15 cellular contexts compared by ENCODE assay signal in the genomic region with DNA sequence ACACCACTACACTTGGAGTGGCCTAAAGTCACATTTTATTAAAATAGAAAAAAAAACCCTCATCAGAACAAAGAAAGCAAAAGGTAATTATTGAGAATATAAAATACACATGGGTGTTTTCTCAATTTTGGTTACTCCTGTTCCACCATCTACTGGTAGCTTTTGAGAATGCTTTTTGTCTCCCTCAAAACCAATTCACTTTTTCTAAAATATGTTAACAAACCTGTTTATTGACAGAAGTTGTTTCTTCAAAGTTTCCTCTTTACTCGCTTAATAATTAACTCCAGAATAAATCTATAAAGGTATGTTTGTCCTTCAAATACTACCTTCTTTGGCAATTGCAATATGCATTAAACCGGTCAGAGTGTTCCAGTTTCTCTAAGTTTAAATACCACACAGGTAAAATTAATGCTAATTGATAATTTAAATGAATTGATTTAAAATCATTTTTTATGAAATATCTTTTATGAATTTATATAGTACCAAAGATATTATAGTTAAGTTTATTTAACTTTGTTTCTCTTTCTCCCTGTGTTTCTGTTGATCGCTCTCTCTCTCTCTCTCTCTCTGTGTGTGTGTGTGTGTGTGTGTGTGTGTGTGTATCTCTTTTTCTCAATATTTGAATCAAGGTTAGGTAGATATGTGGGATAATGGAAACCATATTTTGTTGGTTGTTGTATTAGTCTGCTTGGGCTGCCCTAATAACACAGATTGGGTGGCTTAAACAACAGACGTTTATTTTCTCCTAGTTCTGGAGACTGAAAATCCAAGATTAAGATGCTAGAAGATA.
DNase-seq lines count a peak whose midpoint lies in the region; ATAC-seq, FAIRE-seq and TF ChIP-seq lines count a peak whose summit lies in the region.
"Had no signal": no experiment of that assay in that cellular context is flagged by ENCODE, and none has a peak within 500 bp of the region (broad histone marks: within the 10 kb centered on the region; RNA-seq: fewer than 3 reads in every experiment).

No MANE protein-coding gene starts in this region.

- no peak for TF ChIP-seq POLR2A in NB4 (IDR thresholded peaks at IDR 0.05; ENCODE audit: extremely low read depth, insufficient read length)
- no peak for TF ChIP-seq POLR2A in transverse colon (IDR thresholded peaks at IDR 0.05)
- TF ChIP-seq POLR2A in GM12891 (IDR thresholded peaks at IDR 0.05; ENCODE audit: low read depth, low read length), result no peak

- intact Hi-C loops in transverse colon (cut with DNase I; ENCODE audit: low total_unique reads), result no loop called here

- H3K4me3 ChIP-seq in GM23248 (no peak overlapping the region), NB4 (ENCODE audit: low read depth, low read length) (no peak overlapping the region), WERI-Rb-1 (ENCODE audit: low read depth, low read length) (no peak overlapping the region), transverse colon (no peak overlapping the region)
- H3K4me3 ChIP-seq: esophagus squamous epithelium, thoracic aorta had no signal

- DNase-seq in GM23248 (peak; percentile 11), NB4 (ENCODE audit: low read depth) (peak; percentile 3), WERI-Rb-1 (no peak), transverse colon (no peak), GM12891 (ENCODE audit: insufficient read length, low spot score) (no peak), SKM-1 treated with dmso at 0.1 percent for 144 hours (lab: John Stamatoyannopoulos, UW; ENCODE audit: unreplicated experiment) (no peak)
- DNase-seq: activated CD8-positive, alpha-beta T cell treated with anti-CD3 and anti-CD28 coated beads for 36 hours; activated naive CD4-positive, alpha-beta T cell treated with anti-CD3 and anti-CD28 coated beads for 36 hours; esophagus squamous epithelium had no signal

- in situ Hi-C loops in GM23248 (cut with MboI) (no loop called here), transverse colon (cut with MboI; ENCODE audit: low pct_ligation_motif_present in 1 of 4, low pct_unique_long_range_greater_than_20kb in 1 of 4, low sequenced_read_pairs in 3 of 4) (no loop called here)

- H3K4me1 ChIP-seq in GM23248 (ENCODE audit: insufficient read depth) (no peaks in the 10 kb centered on the region), transverse colon (no peaks in the 10 kb centered on the region)
- H3K4me1 ChIP-seq: esophagus squamous epithelium had no signal

- H3K4me3 Mint-ChIP-seq in nephron, result no peak overlapping the region
- H3K4me3 Mint-ChIP-seq: activated CD8-positive, alpha-beta T cell treated with anti-CD3 and anti-CD28 coated beads for 36 hours; activated naive CD4-positive, alpha-beta T cell treated with anti-CD3 and anti-CD28 coated beads for 36 hours; central memory CD8-positive, alpha-beta T cell; T-helper 1 cell treated with Interleukin-12 subunit alpha and Interleukin-12 subunit beta and Interleukin-4 antibody, amounts not matched to agents 30 μg/mL and 1 μg/mL, for 36 hours had no signal

- WGBS in GM23248 (ENCODE audit: low coverage in 1 of 2, low lambda C conversion rate in 2 of 2, missing lambda C conversion rate in 2 of 2), 2 experiments, result 89 to 90% methylated on average over 4 of the region's 4 CpGs
- 55 to 56% methylated on average over 4 of the region's 4 CpGs for WGBS in transverse colon (ENCODE audit: low coverage in 1 of 2), 2 donors

- H3K27me3 Mint-ChIP-seq in nephron (ENCODE audit: low read depth), result no peaks in the 10 kb centered on the region
- H3K27me3 Mint-ChIP-seq: activated CD8-positive, alpha-beta T cell treated with anti-CD3 and anti-CD28 coated beads for 36 hours; central memory CD8-positive, alpha-beta T cell had no signal

- no peaks in the 10 kb centered on the region for H4K20me1 ChIP-seq in GM23248 (ENCODE audit: insufficient read depth)

- H3K27ac ChIP-seq in GM23248 (no peak overlapping the region), WERI-Rb-1 (no peak overlapping the region), transverse colon (no peak overlapping the region)
- H3K27ac ChIP-seq: esophagus squamous epithelium, thoracic aorta had no signal

- TF ChIP-seq EP300 in transverse colon (IDR thresholded peaks at IDR 0.05; ENCODE audit: low read depth), result no peak

- no peak overlapping the region for H3K4me2 ChIP-seq in GM23248 (ENCODE audit: unreplicated experiment)

- H3K9me3 Mint-ChIP-seq in nephron, result no peaks in the 10 kb centered on the region

- H3K9me2 ChIP-seq in GM23248 (ENCODE audit: insufficient read depth), result no peaks in the 10 kb centered on the region

- no peaks in the 10 kb centered on the region for H3F3A ChIP-seq in GM23248 (ENCODE audit: insufficient read depth)

- H3K9me3 ChIP-seq in GM23248 (ENCODE audit: low read depth) (no peaks in the 10 kb centered on the region), WERI-Rb-1 (ENCODE audit: severe bottlenecking) (no peaks in the 10 kb centered on the region), transverse colon (no peaks in the 10 kb centered on the region)
- H3K9me3 ChIP-seq: thoracic aorta had no signal

- no peak for FAIRE-seq in GM12891 (lab: Jason Lieb, UNC)

- TF ChIP-seq CTCF in NB4 (IDR thresholded peaks at IDR 0.05; ENCODE audit: low read depth, low read length), result no peak
- TF ChIP-seq CTCF in WERI-Rb-1 (IDR thresholded peaks at IDR 0.05; ENCODE audit: low read depth, low read length), result peak; percentile 34
- TF ChIP-seq CTCF in nephron (IDR thresholded peaks at IDR 0.05; ENCODE audit: unreplicated experiment in 3 of 3), result peak; percentile 25 to 46 (median 40)
- peak in 2 of 5 experiments; percentile 15 for TF ChIP-seq CTCF in transverse colon (IDR thresholded peaks at IDR 0.05)

- H3K36me3 ChIP-seq in GM23248 (ENCODE audit: low read depth) (no peaks in the 10 kb centered on the region), WERI-Rb-1 (no peaks in the 10 kb centered on the region), transverse colon (no peaks in the 10 kb centered on the region)
- H3K36me3 ChIP-seq: esophagus squamous epithelium, thoracic aorta had no signal

- H3K27me3 ChIP-seq in GM23248 (replicated peaks; ENCODE audit: insufficient read depth), result no peaks in the 10 kb centered on the region
- H3K27me3 ChIP-seq in WERI-Rb-1 (ENCODE audit: insufficient read depth, low read depth, severe bottlenecking), result no peaks in the 10 kb centered on the region
- no peaks in the 10 kb centered on the region for H3K27me3 ChIP-seq in transverse colon
- H3K27me3 ChIP-seq: esophagus squamous epithelium had no signal

- H3K36me3 Mint-ChIP-seq in nephron (ENCODE audit: low read depth), result no peaks in the 10 kb centered on the region

- no peaks in the 10 kb centered on the region for H3K4me1 Mint-ChIP-seq in nephron
- H3K4me1 Mint-ChIP-seq: central memory CD8-positive, alpha-beta T cell had no signal

- H3K9ac ChIP-seq in GM23248, result no peak overlapping the region

- no peak overlapping the region for H2AFZ ChIP-seq in GM23248

- H3K27ac Mint-ChIP-seq in nephron, result no peak overlapping the region
- H3K27ac Mint-ChIP-seq: activated CD8-positive, alpha-beta T cell treated with anti-CD3 and anti-CD28 coated beads for 36 hours; activated naive CD4-positive, alpha-beta T cell treated with anti-CD3 and anti-CD28 coated beads for 36 hours; T-helper 1 cell treated with Interleukin-12 subunit alpha and Interleukin-12 subunit beta and Interleukin-4 antibody, amounts not matched to agents 30 μg/mL and 1 μg/mL, for 36 hours had no signal

- no peak for ATAC-seq in GM18502 (IDR thresholded peaks at IDR 0.05; ENCODE audit: poor library complexity, unreplicated experiment)
- ATAC-seq: activated CD8-positive, alpha-beta T cell treated with anti-CD3 and anti-CD28 coated beads for 36 hours; sciatic nerve had no signal

- no peaks in the 10 kb centered on the region for H3K79me2 ChIP-seq in GM23248 (ENCODE audit: insufficient read depth)

TF ChIP-seq in GM12891, 5 proteins besides CTCF, POLR2A, EP300 and RAD21:
- TF ChIP-seq SPI1 (IDR thresholded peaks at IDR 0.05; ENCODE audit: low read depth, low read length), result no peak
- TF ChIP-seq POU2F2 (IDR thresholded peaks at IDR 0.05; ENCODE audit: low read depth, low read length), result no peak
- TF ChIP-seq POLR2AphosphoS5 (IDR thresholded peaks at IDR 0.05; ENCODE audit: low read depth, low read length), result no peak
- no peak for TF ChIP-seq PAX5 (IDR thresholded peaks at IDR 0.05; ENCODE audit: insufficient read depth, low read length, severe bottlenecking)
- no peak for TF ChIP-seq TAF1 (IDR thresholded peaks at IDR 0.05; ENCODE audit: low read depth, low read length)

Comparison
In these comparisons a context has a peak if more than half of its experiments do, and no peak if none do; other contexts are left out.
1. DNase-seq: peak in GM23248 (single experiment) and NB4 (single experiment); none in WERI-Rb-1 (single experiment), transverse colon (single experiment), GM12891 (single experiment) and SKM-1 treated with dmso at 0.1 percent for 144 hours (single experiment).